ENCODE assay signal across 1 cellular context in the genomic region with DNA sequence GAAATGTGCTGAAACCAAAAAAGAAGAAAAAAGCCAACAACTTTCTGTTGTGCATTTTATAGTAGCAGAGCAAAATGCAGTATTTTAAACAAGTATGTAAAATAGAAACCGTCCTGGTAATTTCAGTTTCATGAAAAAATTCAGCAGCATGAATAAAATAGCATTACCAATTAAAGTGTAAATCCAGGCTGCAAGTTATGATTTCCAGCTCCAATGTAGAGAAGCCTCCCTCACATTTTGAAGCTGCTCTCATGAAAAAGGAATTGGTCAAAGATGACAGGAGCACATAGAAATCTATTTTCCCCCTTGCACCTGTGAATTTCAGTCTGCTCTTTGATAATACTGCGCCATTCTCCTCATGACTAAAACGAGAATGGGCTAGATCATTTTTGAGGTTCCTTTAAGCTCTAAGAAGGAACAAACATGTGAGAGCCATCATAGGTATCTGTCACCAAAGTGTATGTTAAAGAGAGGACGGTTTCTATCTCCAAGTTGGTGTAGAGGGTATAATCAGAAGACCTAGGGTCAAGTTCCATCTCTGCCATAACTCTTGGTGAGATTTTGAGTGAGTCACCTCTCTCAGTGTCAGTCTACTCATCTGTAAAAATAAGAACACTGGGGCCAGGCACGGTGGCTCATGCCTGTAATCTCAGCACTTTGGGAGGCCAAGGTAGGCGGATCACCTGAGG.
TF ChIP-seq lines count a peak whose summit lies in the region.

No MANE protein-coding gene starts in this region.

TF ChIP-seq in GM12878, 131 proteins besides CTCF, POLR2A, EP300 and RAD21 (continued from another document):
- TF ChIP-seq, protein P1, sequence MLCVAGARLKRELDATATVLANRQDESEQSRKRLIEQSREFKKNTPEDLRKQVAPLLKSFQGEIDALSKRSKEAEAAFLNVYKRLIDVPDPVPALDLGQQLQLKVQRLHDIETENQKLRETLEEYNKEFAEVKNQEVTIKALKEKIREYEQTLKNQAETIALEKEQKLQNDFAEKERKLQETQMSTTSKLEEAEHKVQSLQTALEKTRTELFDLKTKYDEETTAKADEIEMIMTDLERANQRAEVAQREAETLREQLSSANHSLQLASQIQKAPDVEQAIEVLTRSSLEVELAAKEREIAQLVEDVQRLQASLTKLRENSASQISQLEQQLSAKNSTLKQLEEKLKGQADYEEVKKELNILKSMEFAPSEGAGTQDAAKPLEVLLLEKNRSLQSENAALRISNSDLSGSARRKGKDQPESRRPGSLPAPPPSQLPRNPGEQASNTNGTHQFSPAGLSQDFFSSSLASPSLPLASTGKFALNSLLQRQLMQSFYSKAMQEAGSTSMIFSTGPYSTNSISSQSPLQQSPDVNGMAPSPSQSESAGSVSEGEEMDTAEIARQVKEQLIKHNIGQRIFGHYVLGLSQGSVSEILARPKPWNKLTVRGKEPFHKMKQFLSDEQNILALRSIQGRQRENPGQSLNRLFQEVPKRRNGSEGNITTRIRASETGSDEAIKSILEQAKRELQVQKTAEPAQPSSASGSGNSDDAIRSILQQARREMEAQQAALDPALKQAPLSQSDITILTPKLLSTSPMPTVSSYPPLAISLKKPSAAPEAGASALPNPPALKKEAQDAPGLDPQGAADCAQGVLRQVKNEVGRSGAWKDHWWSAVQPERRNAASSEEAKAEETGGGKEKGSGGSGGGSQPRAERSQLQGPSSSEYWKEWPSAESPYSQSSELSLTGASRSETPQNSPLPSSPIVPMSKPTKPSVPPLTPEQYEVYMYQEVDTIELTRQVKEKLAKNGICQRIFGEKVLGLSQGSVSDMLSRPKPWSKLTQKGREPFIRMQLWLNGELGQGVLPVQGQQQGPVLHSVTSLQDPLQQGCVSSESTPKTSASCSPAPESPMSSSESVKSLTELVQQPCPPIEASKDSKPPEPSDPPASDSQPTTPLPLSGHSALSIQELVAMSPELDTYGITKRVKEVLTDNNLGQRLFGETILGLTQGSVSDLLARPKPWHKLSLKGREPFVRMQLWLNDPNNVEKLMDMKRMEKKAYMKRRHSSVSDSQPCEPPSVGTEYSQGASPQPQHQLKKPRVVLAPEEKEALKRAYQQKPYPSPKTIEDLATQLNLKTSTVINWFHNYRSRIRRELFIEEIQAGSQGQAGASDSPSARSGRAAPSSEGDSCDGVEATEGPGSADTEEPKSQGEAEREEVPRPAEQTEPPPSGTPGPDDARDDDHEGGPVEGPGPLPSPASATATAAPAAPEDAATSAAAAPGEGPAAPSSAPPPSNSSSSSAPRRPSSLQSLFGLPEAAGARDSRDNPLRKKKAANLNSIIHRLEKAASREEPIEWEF (IDR thresholded peaks at IDR 0.05; ENCODE audit: insufficient replicate concordance, low read depth, low read length) = no peak
- TF ChIP-seq, protein P2, sequence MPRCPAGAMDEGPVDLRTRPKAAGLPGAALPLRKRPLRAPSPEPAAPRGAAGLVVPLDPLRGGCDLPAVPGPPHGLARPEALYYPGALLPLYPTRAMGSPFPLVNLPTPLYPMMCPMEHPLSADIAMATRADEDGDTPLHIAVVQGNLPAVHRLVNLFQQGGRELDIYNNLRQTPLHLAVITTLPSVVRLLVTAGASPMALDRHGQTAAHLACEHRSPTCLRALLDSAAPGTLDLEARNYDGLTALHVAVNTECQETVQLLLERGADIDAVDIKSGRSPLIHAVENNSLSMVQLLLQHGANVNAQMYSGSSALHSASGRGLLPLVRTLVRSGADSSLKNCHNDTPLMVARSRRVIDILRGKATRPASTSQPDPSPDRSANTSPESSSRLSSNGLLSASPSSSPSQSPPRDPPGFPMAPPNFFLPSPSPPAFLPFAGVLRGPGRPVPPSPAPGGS (IDR thresholded peaks at IDR 0.05; ENCODE audit: borderline replicate concordance, insufficient read depth, low read depth, low read length, poor library complexity, severe bottlenecking) = no peak
- TF ChIP-seq STAT1 (conservative IDR thresholded peaks at IDR 0.05) (no peak), CREB1 (IDR thresholded peaks at IDR 0.05; ENCODE audit: low read depth) (no peak), SMAD1 (IDR thresholded peaks at IDR 0.05; ENCODE audit: low read depth, partially characterized antibody) (no peak), ZZZ3 (IDR thresholded peaks at IDR 0.05; ENCODE audit: control insufficient read depth, insufficient read length, low read depth) (no peak), IKZF1 (conservative IDR thresholded peaks at IDR 0.05) (no peak)
